ENCODE assay signal across 16 cellular contexts in the genomic region with DNA sequence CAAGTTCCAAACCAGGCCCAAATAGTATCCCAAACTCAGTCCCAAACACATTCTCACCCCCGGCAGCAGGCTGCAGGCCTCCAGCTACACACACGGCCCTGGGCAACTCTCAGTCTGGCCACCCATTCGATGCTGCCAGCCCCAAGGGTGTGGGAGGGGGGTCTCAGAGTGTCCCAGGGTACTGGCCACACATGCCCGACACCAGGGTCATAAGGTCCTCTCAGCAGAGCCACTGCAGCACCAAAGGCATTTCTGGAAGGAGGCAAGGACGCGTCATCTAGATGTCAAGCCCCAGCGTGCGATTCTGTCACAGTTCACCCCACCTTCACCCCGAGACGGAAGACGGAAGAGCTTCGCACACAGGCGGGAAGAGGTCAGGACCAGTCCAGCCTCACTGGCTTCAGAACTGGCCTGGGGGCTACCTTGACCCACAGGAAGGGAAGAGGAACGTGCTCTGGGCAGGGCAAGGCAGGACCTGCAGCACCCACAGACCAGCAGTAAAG. TPM values are rescaled to one million over a fixed set of nuclear protein-coding genes. Genes with fewer than 3 reads are reported as not detected.
DNase-seq lines count a peak whose midpoint lies in the region; ATAC-seq and TF ChIP-seq lines count a peak whose summit lies in the region.
"Had no signal": no experiment of that assay in that cellular context is flagged by ENCODE, and none has a peak within 500 bp of the region (broad histone marks: within the 10 kb centered on the region; RNA-seq: fewer than 3 reads in every experiment).

No MANE protein-coding gene starts in this region.

- H3K4me1 ChIP-seq in foreskin keratinocyte (no peaks in the 10 kb centered on the region), mucosa of descending colon (ENCODE audit: low read depth) (no peaks in the 10 kb centered on the region), transverse colon (peaks cover 0 to 5% (median 0%) of the 10 kb centered on the region in 4 donors)

- H3K4me3 ChIP-seq in mucosa of descending colon (no peak overlapping the region), transverse colon (no peak overlapping the region)

- WGBS in transverse colon (ENCODE audit: low coverage in 1 of 2), 2 donors: 62% methylated on average over 11 of the region's 14 CpGs; no CpG with 5 or more reads in 1 of the 2 donors

- no peaks in the 10 kb centered on the region for H3K36me3 ChIP-seq in mucosa of descending colon (ENCODE audit: low read depth)
- no peaks in the 10 kb centered on the region for H3K36me3 ChIP-seq in transverse colon

- TF ChIP-seq EP300 in transverse colon (IDR thresholded peaks at IDR 0.05; ENCODE audit: low read depth): no peak

- in situ Hi-C loops in transverse colon (cut with MboI; ENCODE audit: low pct_ligation_motif_present in 1 of 4, low pct_unique_long_range_greater_than_20kb in 1 of 4, low sequenced_read_pairs in 3 of 4): loop anchor here in 2 of 4 donors (10.0 to 25.0 kb wide), 2 partner anchors 54 to 211 kb away; partner anchors contain the start of genes RAB5IF (in 2 of the 2) and DSN1 (in 1 of the 2)

- H3K27ac Mint-ChIP-seq in stimulated activated effector memory CD8-positive, alpha-beta T cell treated with anti-CD3 and anti-CD28 coated beads, Interleukin-12 subunit alpha, Interleukin-12 subunit beta, amount 100 ng/mL, for 72 hours: no peak overlapping the region
- H3K27ac Mint-ChIP-seq: progenitor cell of endocrine pancreas had no signal

- DNase-seq in RWPE1 (ENCODE audit: low spot score) (peak; percentile 57), foreskin keratinocyte (no peak), mucosa of descending colon (peak in 1 of 3 donors; percentile 27), transverse colon (no peak), posterior vena cava (ENCODE audit: low spot score) (no peak), NCI-H2196 (lab: John Stamatoyannopoulos, UW; ENCODE audit: unreplicated experiment) (no peak)
- no peak for DNase-seq in activated T-cell treated with anti-CD3 and anti-CD28 coated beads, Interleukin-2, amount 50 U/mL, for 48 hours
- no peak for DNase-seq in stimulated activated effector memory CD8-positive, alpha-beta T cell treated with anti-CD3 and anti-CD28 coated beads, Interleukin-12 subunit alpha, Interleukin-12 subunit beta, amount 100 ng/mL, for 72 hours (ENCODE audit: low spot score in 2 of 2)
- DNase-seq: activated CD4-positive, alpha-beta T cell treated with anti-CD3 and anti-CD28 coated beads, Interleukin-2, amount 50 U/mL, for 4 hours; CD4-positive, CD25-positive, alpha-beta regulatory T cell; cerebellar nuclear complex; NCI-H1436 treated with DMSO at 0.1 percent for 48 hours; NCI-H524 had no signal

- intact Hi-C loops in mucosa of descending colon (cut with DNase I, micrococcal nuclease) (no loop called here), transverse colon (cut with DNase I; ENCODE audit: low total_unique reads) (no loop called here), posterior vena cava (cut with DNase I) (loop anchor here in 1 of 2 donors (10.0 kb wide), 1 partner anchor 204 kb away; no protein-coding TSS in a partner anchor)

- peak; percentile 17 for TF ChIP-seq POLR2A in transverse colon (IDR thresholded peaks at IDR 0.05)

- H3K27ac ChIP-seq in RWPE1 (peak overlapping the region; percentile 15), foreskin keratinocyte (no peak overlapping the region), transverse colon (peak overlapping the region; percentile 31 to 99 (median 62))
- H3K27ac ChIP-seq: epithelial cell of prostate, KMS-11 had no signal

- POLR2A ChIA-PET in RWPE1 (lab: Yijun Ruan, JAX; ENCODE audit: low non-redundant PET): no interaction called here

- H3K9me3 Mint-ChIP-seq in stimulated activated effector memory CD8-positive, alpha-beta T cell treated with anti-CD3 and anti-CD28 coated beads, Interleukin-12 subunit alpha, Interleukin-12 subunit beta, amount 100 ng/mL, for 72 hours: no peaks in the 10 kb centered on the region
- H3K9me3 Mint-ChIP-seq: CD4-positive, CD25-positive, alpha-beta regulatory T cell had no signal

- TF ChIP-seq CTCF in RWPE1 (conservative IDR thresholded peaks at IDR 0.05; ENCODE audit: low read depth): no peak
- TF ChIP-seq CTCF in foreskin keratinocyte (conservative IDR thresholded peaks at IDR 0.05): no peak
- TF ChIP-seq CTCF in mucosa of descending colon (IDR thresholded peaks at IDR 0.05): no peak
- no peak for TF ChIP-seq CTCF in transverse colon (IDR thresholded peaks at IDR 0.05)

- ATAC-seq in foreskin keratinocyte: peak; percentile 31
- ATAC-seq in mucosa of descending colon: peak; percentile 8
- ATAC-seq in stimulated activated effector memory CD8-positive, alpha-beta T cell treated with anti-CD3 and anti-CD28 coated beads, Interleukin-12 subunit alpha, Interleukin-12 subunit beta, amount 100 ng/mL, for 72 hours: no peak

- H3K9me3 ChIP-seq in mucosa of descending colon (no peaks in the 10 kb centered on the region), transverse colon (no peaks in the 10 kb centered on the region)

- CTCF ChIA-PET in RWPE1 (lab: Yijun Ruan, JAX): interaction anchor here (0.7 to 1.5 kb wide), 4 partner anchors 9 to 369 kb away, joined by 3 to 5 read pairs (median 4); partner anchors contain the start of gene MYL9

- H3K4me1 Mint-ChIP-seq in stimulated activated effector memory CD8-positive, alpha-beta T cell treated with anti-CD3 and anti-CD28 coated beads, Interleukin-12 subunit alpha, Interleukin-12 subunit beta, amount 100 ng/mL, for 72 hours: peaks cover 5% of the 10 kb centered on the region

- no peaks in the 10 kb centered on the region for H3K27me3 ChIP-seq in foreskin keratinocyte
- no peaks in the 10 kb centered on the region for H3K27me3 ChIP-seq in transverse colon

- H3K4me3 Mint-ChIP-seq in stimulated activated effector memory CD8-positive, alpha-beta T cell treated with anti-CD3 and anti-CD28 coated beads, Interleukin-12 subunit alpha, Interleukin-12 subunit beta, amount 100 ng/mL, for 72 hours: no peak overlapping the region
- H3K4me3 Mint-ChIP-seq: CD4-positive, CD25-positive, alpha-beta regulatory T cell had no signal

- no peaks in the 10 kb centered on the region for H3K36me3 Mint-ChIP-seq in stimulated activated effector memory CD8-positive, alpha-beta T cell treated with anti-CD3 and anti-CD28 coated beads, Interleukin-12 subunit alpha, Interleukin-12 subunit beta, amount 100 ng/mL, for 72 hours
- H3K36me3 Mint-ChIP-seq: CD4-positive, CD25-positive, alpha-beta regulatory T cell had no signal

RNA-seq across cellular contexts. Expression of gene MYL9, which starts 9.5 kb away (rescaled TPM):
- total RNA-seq in foreskin keratinocyte: 5.3 and 7.7 TPM in 2 replicates
- polyA plus RNA-seq in foreskin keratinocyte: 11.2 and 14.6 TPM in 2 replicates
- 1,000 to 10,000 TPM in 1 of 3 donors, 100 to 1,000 TPM in 1, 10 to 100 TPM in 1; 74.3 to 3,203 (median 259) TPM for total RNA-seq in mucosa of descending colon
- 100 to 1,000 TPM; 156 to 974 (median 332) TPM for total RNA-seq in transverse colon
- 1,000 to 10,000 TPM; 2,680 to 3,095 TPM for total RNA-seq in posterior vena cava
- polyA plus RNA-seq: CD4-positive, CD25-positive, alpha-beta regulatory T cell had no signal

RNA-seq across cellular contexts. Expression of gene TGIF2, which starts 22.5 kb away (rescaled TPM):
- total RNA-seq in foreskin keratinocyte (15.3 and 16.3 TPM in 2 replicates), mucosa of descending colon (10 to 100 TPM in 1 of 3 donors, 1 to 10 TPM in 2; 4.2 to 13.3 (median 6.5) TPM), transverse colon (100 to 1,000 TPM in 1 of 4 donors, 1 to 10 TPM in 2, under 1 TPM in 1; 0.75 to 130 (median 3.9) TPM), posterior vena cava (1 to 10 TPM; 5.3 to 7.6 TPM)
- polyA plus RNA-seq in foreskin keratinocyte: 9.6 and 11.0 TPM in 2 replicates

RNA-seq across cellular contexts. Expression of gene RAB5IF, which starts 54.7 kb away (rescaled TPM):
- total RNA-seq in foreskin keratinocyte (109 and 111 TPM in 2 replicates), mucosa of descending colon (100 to 1,000 TPM in 2 of 3 donors, 10 to 100 TPM in 1; 96.2 to 150 (median 128) TPM), transverse colon (100 to 1,000 TPM in 2 of 4 donors, 10 to 100 TPM in 2; 42.2 to 136 (median 102) TPM), posterior vena cava (10 to 100 TPM; 50.0 to 56.0 TPM)
- polyA plus RNA-seq in foreskin keratinocyte: 137 and 147 TPM in 2 replicates
